ENCODE assay signal across 24 cellular contexts in the genomic region with DNA sequence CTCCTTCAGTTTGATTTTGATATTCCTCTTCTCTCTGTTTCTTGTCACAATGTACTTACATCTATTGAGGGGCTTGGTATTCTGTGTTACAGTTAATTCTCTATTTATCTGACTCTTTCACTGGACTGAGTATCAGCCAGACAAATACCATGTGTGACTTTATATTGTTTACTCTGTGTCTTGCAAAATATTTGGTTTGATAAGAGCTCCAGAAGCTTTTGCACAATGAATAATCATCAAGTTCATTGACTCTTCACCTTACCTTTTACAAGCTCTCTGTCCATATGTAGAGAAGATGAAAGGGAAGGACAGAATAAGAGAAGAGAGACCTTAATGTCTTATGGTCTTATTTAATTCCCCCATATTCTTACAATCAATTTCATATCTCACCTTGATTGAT.
"Had no signal": no experiment of that assay in that cellular context is flagged by ENCODE, and none has a peak within 500 bp of the region (broad histone marks: within the 10 kb centered on the region; RNA-seq: fewer than 3 reads in every experiment).

No MANE protein-coding gene starts in this region.

- H3K4me3 ChIP-seq: colonic mucosa, esophagus squamous epithelium, gastrocnemius medialis, heart right ventricle, left ventricle myocardium inferior, lower lobe of right lung had no signal

- ATAC-seq: effector memory CD8-positive, alpha-beta T cell; esophagus mucosa; gastrocnemius medialis; heart right ventricle; left cardiac atrium; lower lobe of right lung had no signal

- H3K27ac Mint-ChIP-seq: dendritic cell treated with granulocyte-macrophage colony-stimulating factor and Interleukin-4, amounts not matched to agents 40 ng/mL and 50 ng/mL, for 4 days; effector memory CD8-positive, alpha-beta T cell; endodermal cell had no signal

- H3K4me1 Mint-ChIP-seq: endodermal cell had no signal

- FAIRE-seq: endometrium, islet of Langerhans, keratinocyte had no signal

- H3K36me3 ChIP-seq: colonic mucosa, esophagus squamous epithelium, gastrocnemius medialis, heart right ventricle, left ventricle myocardium inferior, lower lobe of right lung had no signal

- DNase-seq: colonic mucosa; cortex of kidney; effector CD8-positive, alpha-beta T cell; effector memory CD8-positive, alpha-beta T cell; endodermal cell; erythroblast; esophagus squamous epithelium; foreskin fibroblast; foreskin melanocyte; gastrocnemius medialis; glutamatergic neuron; head of caudate nucleus; heart right ventricle; hippocampal formation; left cardiac atrium; left ventricle myocardium inferior; lower lobe of right lung; midbrain had no signal

- H3K27me3 ChIP-seq: colonic mucosa, esophagus squamous epithelium, gastrocnemius medialis, heart right ventricle had no signal

- H3K4me3 Mint-ChIP-seq: dendritic cell treated with granulocyte-macrophage colony-stimulating factor and Interleukin-4, amounts not matched to agents 40 ng/mL and 50 ng/mL, for 4 days; effector memory CD8-positive, alpha-beta T cell; endodermal cell had no signal

- H3K4me1 ChIP-seq: colonic mucosa, esophagus squamous epithelium, gastrocnemius medialis, heart right ventricle, left ventricle myocardium inferior, lower lobe of right lung had no signal

- H3K27me3 Mint-ChIP-seq: dendritic cell treated with granulocyte-macrophage colony-stimulating factor and Interleukin-4, amounts not matched to agents 40 ng/mL and 50 ng/mL, for 4 days; effector memory CD8-positive, alpha-beta T cell had no signal

- H3K27ac ChIP-seq: colonic mucosa, epithelial cell of prostate, esophagus squamous epithelium, gastrocnemius medialis, heart right ventricle, left ventricle myocardium inferior, lower lobe of right lung had no signal

- H3K9me3 ChIP-seq: colonic mucosa, esophagus squamous epithelium, gastrocnemius medialis, heart right ventricle, left ventricle myocardium inferior, lower lobe of right lung had no signal
